8 cellular contexts compared by ENCODE assay signal in the genomic region with DNA sequence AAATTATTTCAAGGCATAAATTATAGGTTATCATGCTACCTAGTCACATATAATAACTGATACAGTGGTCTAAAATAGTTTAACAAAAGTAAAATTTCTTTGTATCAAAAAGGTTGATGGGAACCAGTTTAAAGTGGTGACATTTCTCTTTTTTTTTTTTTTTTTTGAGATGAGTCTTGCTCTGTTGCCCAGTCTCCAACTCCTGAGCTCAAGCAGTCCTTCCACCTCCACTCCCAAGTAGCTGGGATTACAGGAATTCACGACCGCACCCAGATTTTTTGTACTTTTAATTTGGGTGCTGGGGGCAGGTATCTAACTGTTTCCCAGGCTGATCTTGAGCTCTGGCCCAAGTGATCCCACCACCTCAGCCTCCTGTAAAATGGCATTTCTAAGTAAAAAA. TPM values are rescaled to one million over a fixed set of nuclear protein-coding genes. Genes with fewer than 3 reads are reported as not detected.
DNase-seq lines count a peak whose midpoint lies in the region; ATAC-seq and TF ChIP-seq lines count a peak whose summit lies in the region.

No MANE protein-coding gene starts in this region.

- peaks cover 0 to 3% of the 10 kb centered on the region in 2 donors for H3K27me3 Mint-ChIP-seq in CD8-positive, alpha-beta memory T cell
- peaks cover 6% of the 10 kb centered on the region for H3K27me3 Mint-ChIP-seq in endodermal cell (ENCODE audit: insufficient read depth)

- 79% methylated on average over 2 of the region's 2 CpGs; no CpG with 5 or more reads in 1 of the 2 experiments for WGBS in endodermal cell (ENCODE audit: insufficient coverage in 1 of 2, insufficient read length in 1 of 2), 2 experiments

- H3K27me3 ChIP-seq in CD8-positive, alpha-beta memory T cell (ENCODE audit: insufficient read depth, low read length, poor library complexity, severe bottlenecking), result no peaks in the 10 kb centered on the region
- H3K27me3 ChIP-seq in endodermal cell (ENCODE audit: control insufficient read depth, insufficient read depth, low read length, poor library complexity, severe bottlenecking), result peaks cover 6% of the 10 kb centered on the region
- H3K27me3 ChIP-seq in parathyroid adenoma (ENCODE audit: control insufficient read depth, insufficient read depth, low read length), result no peaks in the 10 kb centered on the region

- H3K36me3 Mint-ChIP-seq in CD8-positive, alpha-beta memory T cell, result peaks cover 0 to 22% (median 5%) of the 10 kb centered on the region in 3 donors
- no peaks in the 10 kb centered on the region for H3K36me3 Mint-ChIP-seq in endodermal cell (ENCODE audit: low read depth)

- POLR2A ChIA-PET in CD8-positive, alpha-beta memory T cell (lab: Charles Lee), result interaction anchor here (0.7 to 4.4 kb wide), 5 partner anchors 10 to 536 kb away, joined by 3 to 61 read pairs (median 8); partner anchors contain the start of gene RBM43

- peaks cover 4% of the 10 kb centered on the region for H3K36me3 ChIP-seq in CD8-positive, alpha-beta memory T cell (ENCODE audit: insufficient read depth, low read length)
- no peaks in the 10 kb centered on the region for H3K36me3 ChIP-seq in endodermal cell (ENCODE audit: control insufficient read depth, insufficient read depth, low read length)
- H3K36me3 ChIP-seq in parathyroid adenoma (ENCODE audit: control insufficient read depth, insufficient read depth, low read length), result no peaks in the 10 kb centered on the region

- peaks cover 34 to 49% (median 47%) of the 10 kb centered on the region in 3 donors for H3K4me1 Mint-ChIP-seq in CD8-positive, alpha-beta memory T cell
- peaks cover 5% of the 10 kb centered on the region for H3K4me1 Mint-ChIP-seq in endodermal cell

- peak overlapping the region; percentile 85 to 96 (median 95) for H3K4me3 Mint-ChIP-seq in CD8-positive, alpha-beta memory T cell
- peak overlapping the region; percentile 60 for H3K4me3 Mint-ChIP-seq in endodermal cell

- H3K9ac ChIP-seq in endodermal cell (ENCODE audit: extremely low read depth, low read length, poor library complexity, severe bottlenecking), result no peak overlapping the region
- no peak overlapping the region for H3K9ac ChIP-seq in parathyroid adenoma

- TF ChIP-seq CTCF in endodermal cell (conservative IDR thresholded peaks at IDR 0.05) (no peak), parathyroid adenoma (IDR thresholded peaks at IDR 0.05) (no peak)

- H2AFZ ChIP-seq in parathyroid adenoma, result peak overlapping the region; percentile 98

- CTCF ChIA-PET in CD8-positive, alpha-beta memory T cell (lab: Charles Lee), result interaction anchor here (1.1 to 4.0 kb wide), 4 partner anchors 30 to 147 kb away, joined by 3 to 20 read pairs (median 4); partner anchors contain the start of genes RBM43 and RIF1

- no peaks in the 10 kb centered on the region for H3K79me2 ChIP-seq in parathyroid adenoma

- H3K4me2 ChIP-seq in parathyroid adenoma (ENCODE audit: low read length), result peak overlapping the region; percentile 82

- no peaks in the 10 kb centered on the region for H3K9me3 ChIP-seq in CD8-positive, alpha-beta memory T cell (ENCODE audit: low read length)
- H3K9me3 ChIP-seq in endodermal cell (ENCODE audit: control insufficient read depth, low read length) (no peaks in the 10 kb centered on the region), parathyroid adenoma (ENCODE audit: control insufficient read depth, low read length) (no peaks in the 10 kb centered on the region)

- peak overlapping the region; percentile 92 to 99 (median 97) for H3K27ac Mint-ChIP-seq in CD8-positive, alpha-beta memory T cell
- no peak overlapping the region for H3K27ac Mint-ChIP-seq in endodermal cell

- peaks cover 32% of the 10 kb centered on the region for H3K4me1 ChIP-seq in CD8-positive, alpha-beta memory T cell (ENCODE audit: insufficient read depth, low read length)
- no peaks in the 10 kb centered on the region for H3K4me1 ChIP-seq in endodermal cell (ENCODE audit: control insufficient read depth, insufficient read depth, low read length)
- no peaks in the 10 kb centered on the region for H3K4me1 ChIP-seq in parathyroid adenoma

- no peak for ATAC-seq in HG02884 (IDR thresholded peaks at IDR 0.05; ENCODE audit: unreplicated experiment)
- ATAC-seq in GM18519 (IDR thresholded peaks at IDR 0.05; ENCODE audit: low FRiP score, unreplicated experiment), result no peak
- no peak for ATAC-seq in GM19324 (IDR thresholded peaks at IDR 0.05; ENCODE audit: low FRiP score, unreplicated experiment)

- peak overlapping the region; percentile 93 for H3K27ac ChIP-seq in CD8-positive, alpha-beta memory T cell (ENCODE audit: low read depth, low read length)
- no peak overlapping the region for H3K27ac ChIP-seq in endodermal cell (ENCODE audit: low read depth, low read length)
- H3K27ac ChIP-seq in parathyroid adenoma, result no peak overlapping the region

- no peak for DNase-seq in CD8-positive, alpha-beta memory T cell
- DNase-seq in OCI-M1 (lab: John Stamatoyannopoulos, UW) (peak; percentile 72), endodermal cell (no peak), NCI-H2029 treated with DMSO at 0.1 percent for 48 hours (lab: John Stamatoyannopoulos, UW) (no peak)

- peaks cover 0 to 4% (median 0%) of the 10 kb centered on the region in 5 donors for H3K9me3 Mint-ChIP-seq in CD8-positive, alpha-beta memory T cell
- H3K9me3 Mint-ChIP-seq in endodermal cell, result peaks cover under 1% of the 10 kb centered on the region

- H3K4me3 ChIP-seq in CD8-positive, alpha-beta memory T cell (ENCODE audit: low read length), result peak overlapping the region; percentile 57
- no peak overlapping the region for H3K4me3 ChIP-seq in endodermal cell (ENCODE audit: low read length)
- peak overlapping the region; percentile 87 for H3K4me3 ChIP-seq in parathyroid adenoma (ENCODE audit: low read depth, low read length)

RNA-seq across cellular contexts. Expression of gene NMI, which starts 1.0 kb away (rescaled TPM):
- 10 to 100 TPM; 34.5 to 35.7 TPM for total RNA-seq in CD8-positive, alpha-beta memory T cell
- 36.6 TPM for polyA plus RNA-seq in CD8-positive, alpha-beta memory T cell
- 1 to 10 TPM; 1.2 to 3.3 TPM for total RNA-seq in endodermal cell
- 0.43 TPM for polyA plus RNA-seq in endodermal cell (2013, experiment 1 of 2)
- 0.37 TPM for polyA plus RNA-seq in endodermal cell (2013, experiment 2 of 2)

RNA-seq across cellular contexts. Expression of gene RBM43, which starts 28.8 kb away (rescaled TPM):
- 1 to 10 TPM; 2.8 to 3.4 TPM for total RNA-seq in CD8-positive, alpha-beta memory T cell
- polyA plus RNA-seq in CD8-positive, alpha-beta memory T cell, result 5.0 TPM
- total RNA-seq in endodermal cell, result 1 to 10 TPM; 1.1 to 2.4 TPM
- 3.4 TPM for polyA plus RNA-seq in endodermal cell (2013, experiment 1 of 2)
- polyA plus RNA-seq in endodermal cell (2013, experiment 2 of 2), result 3.5 TPM

Comparison
In these comparisons a context has a peak if more than half of its experiments do, and no peak if none do; other contexts are left out.
1. RNA of gene NMI, which starts 1.0 kb away (total RNA-seq): 34.5 to 35.7 TPM in CD8-positive, alpha-beta memory T cell; 1.2 to 3.3 TPM in endodermal cell; every median in the first group is over 4 times any median in the second.